ENCODE assay signal across 14 cellular contexts in the genomic region with DNA sequence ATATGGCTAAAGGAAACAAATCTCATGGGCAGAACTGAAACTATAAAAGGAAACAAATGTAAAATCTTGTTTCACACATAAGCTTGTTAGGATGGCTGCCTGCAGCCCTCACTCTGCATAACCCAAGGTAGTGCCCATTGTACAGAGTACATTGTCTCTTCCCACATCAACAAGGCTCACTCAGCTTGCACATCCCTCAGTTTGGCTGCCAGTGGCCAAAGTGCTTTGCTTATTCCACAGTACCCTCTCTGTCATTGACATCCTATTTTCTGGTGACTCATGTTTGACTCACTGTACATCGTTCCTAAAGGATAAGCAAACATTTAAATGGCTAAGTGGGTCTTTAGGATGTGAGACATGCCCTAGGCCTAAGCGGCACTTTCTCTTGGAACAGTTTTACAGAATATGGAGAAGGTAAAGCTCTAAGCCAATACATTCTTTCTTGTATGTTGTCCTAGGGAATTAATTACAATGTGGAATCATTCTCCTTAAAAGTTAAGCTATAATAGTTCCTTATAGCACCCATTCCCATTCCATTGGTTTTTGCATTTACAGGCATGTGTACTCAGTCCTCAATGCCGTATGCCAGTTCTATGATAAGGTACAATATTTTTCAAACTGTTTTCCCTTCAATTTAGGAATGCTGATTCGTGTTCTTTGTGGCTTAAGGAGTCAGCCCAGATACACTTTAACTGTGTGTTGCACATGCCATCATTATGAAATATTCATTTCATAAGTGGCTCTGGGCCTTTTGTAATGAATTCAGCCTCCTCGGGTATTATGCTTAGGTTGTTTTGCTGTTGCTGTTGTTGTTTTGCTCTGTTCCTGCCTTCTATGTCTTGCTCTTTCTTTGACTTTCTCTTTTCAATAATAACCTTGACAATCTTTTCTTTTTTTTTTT. TPM values are rescaled to one million over a fixed set of nuclear protein-coding genes. Genes with fewer than 3 reads are reported as not detected.
DNase-seq lines count a peak whose midpoint lies in the region; ATAC-seq, FAIRE-seq and TF ChIP-seq lines count a peak whose summit lies in the region.
"Had no signal": no experiment of that assay in that cellular context is flagged by ENCODE, and none has a peak within 500 bp of the region (broad histone marks: within the 10 kb centered on the region; RNA-seq: fewer than 3 reads in every experiment).

No MANE protein-coding gene starts in this region.

- no peak overlapping the region for H4K8ac ChIP-seq in mesenchymal stem cell (ENCODE audit: low read length)

- TF ChIP-seq CTCF in K562 (IDR thresholded peaks at IDR 0.05 in 2 of 3, conservative IDR thresholded peaks at IDR 0.05 in 1 of 3; ENCODE audit: insufficient read depth in 2 of 3, low read depth in 1 of 3, low read length in 3 of 3), result no peak
- no peak for TF ChIP-seq CTCF in nephron progenitor cell (IDR thresholded peaks at IDR 0.05)

- peaks cover 28% of the 10 kb centered on the region for H3K36me3 Mint-ChIP-seq in nephron progenitor cell (ENCODE audit: low read depth)

- H3K27me3 ChIP-seq in K562 (ENCODE audit: control insufficient read depth in 2 of 2, insufficient read depth in 2 of 2, low read length in 2 of 2) (no peaks in the 10 kb centered on the region), mesenchymal stem cell (ENCODE audit: control insufficient read depth in 1 of 2, insufficient read depth in 1 of 2, low read length in 2 of 2) (no peaks in the 10 kb centered on the region)
- H3K27me3 ChIP-seq: right atrium auricular region had no signal

- TF ChIP-seq POLR2A in K562 (conservative IDR thresholded peaks at IDR 0.05), result no peak
- TF ChIP-seq POLR2A in erythroblast (IDR thresholded peaks at IDR 0.05; ENCODE audit: low read length), result no peak

- no peak overlapping the region for H3K23ac ChIP-seq in mesenchymal stem cell (ENCODE audit: low read length in 2 of 2)

- TF ChIP-seq EP300 in K562 (IDR thresholded peaks at IDR 0.05; ENCODE audit: low read length), result no peak

- H3K27ac Mint-ChIP-seq in nephron progenitor cell, result no peak overlapping the region
- H3K27ac Mint-ChIP-seq: activated CD4-positive, alpha-beta T cell treated with anti-CD3 and anti-CD28 coated beads for 36 hours had no signal

- no peak overlapping the region for H3K4ac ChIP-seq in mesenchymal stem cell (ENCODE audit: low read depth in 1 of 2, low read length in 2 of 2)

- no peaks in the 10 kb centered on the region for H3K4me1 ChIP-seq in K562 (replicated peaks in 1 of 2; ENCODE audit: control insufficient read depth in 2 of 2, insufficient read depth in 2 of 2, low read length in 2 of 2)
- H3K4me1 ChIP-seq in mesenchymal stem cell (ENCODE audit: control insufficient read depth, insufficient read depth, low read depth, low read length), result no peaks in the 10 kb centered on the region
- H3K4me1 ChIP-seq: right atrium auricular region had no signal

- DNase-seq in DMS53 treated with DMSO at 0.1 percent for 48 hours (lab: John Stamatoyannopoulos, UW; ENCODE audit: unreplicated experiment) (peak; percentile 89), HT-29 (ENCODE audit: low spot score) (peak; percentile 12), K562 (ENCODE audit: extremely low read depth in 1 of 4, low spot score in 3 of 4) (peak in 1 of 4 experiments; percentile 9), mesenchymal stem cell (peak; percentile 88), erythroblast (lab: John Stamatoyannopoulos, UW) (no peak), nephron progenitor cell (no peak)
- DNase-seq: activated CD4-positive, alpha-beta T cell treated with anti-CD3 and anti-CD28 coated beads for 36 hours; activated gamma-delta T cell treated with Interleukin-2 at 50 U/mL for 16 hours; effector memory CD4-positive, alpha-beta T cell; Kasumi-1; stimulated activated CD8-positive, alpha-beta memory T cell treated with anti-CD3 and anti-CD28 coated beads, Interleukin-4, amount 100 ng/mL, for 48 hours had no signal

- no peak overlapping the region for H3K4me3 Mint-ChIP-seq in nephron progenitor cell
- H3K4me3 Mint-ChIP-seq: activated CD4-positive, alpha-beta T cell treated with anti-CD3 and anti-CD28 coated beads for 36 hours had no signal

- no peak overlapping the region for H4K91ac ChIP-seq in mesenchymal stem cell (ENCODE audit: low read length)

- ATAC-seq in K562 (no peak), GM21737 (IDR thresholded peaks at IDR 0.05; ENCODE audit: unreplicated experiment) (no peak), HG03045 (IDR thresholded peaks at IDR 0.05; ENCODE audit: unreplicated experiment) (no peak)
- ATAC-seq: activated CD4-positive, alpha-beta T cell treated with anti-CD3 and anti-CD28 coated beads for 36 hours had no signal

- no peak overlapping the region for H3K4me2 ChIP-seq in K562 (ENCODE audit: insufficient read depth, low read length)
- H3K4me2 ChIP-seq in mesenchymal stem cell (ENCODE audit: low read length, poor library complexity, severe bottlenecking), result no peak overlapping the region

- H2BK15ac ChIP-seq in mesenchymal stem cell (ENCODE audit: low read depth, poor library complexity, severe bottlenecking), result no peak overlapping the region

- H2BK12ac ChIP-seq in mesenchymal stem cell (ENCODE audit: low read length in 2 of 2), result no peak overlapping the region

- H2AFZ ChIP-seq in K562 (ENCODE audit: low read depth, low read length), result no peak overlapping the region
- H2AFZ ChIP-seq in mesenchymal stem cell (ENCODE audit: low read depth, low read length), result no peak overlapping the region

- H3K79me1 ChIP-seq in mesenchymal stem cell (replicated peaks; ENCODE audit: low read length, poor library complexity, severe bottlenecking), result no peaks in the 10 kb centered on the region

- no peaks in the 10 kb centered on the region for H3K9me1 ChIP-seq in K562 (ENCODE audit: control insufficient read depth, insufficient read depth, low read length)

- H3K27me3 Mint-ChIP-seq in nephron progenitor cell (ENCODE audit: low read depth, poor library complexity), result peaks cover 9% of the 10 kb centered on the region
- H3K27me3 Mint-ChIP-seq: activated CD4-positive, alpha-beta T cell treated with anti-CD3 and anti-CD28 coated beads for 36 hours had no signal

- H3K9ac ChIP-seq in K562 (ENCODE audit: insufficient read depth in 1 of 2, low read depth in 2 of 2, low read length in 2 of 2) (no peak overlapping the region), mesenchymal stem cell (ENCODE audit: low read length) (no peak overlapping the region)

- H3K36me3 ChIP-seq in K562 (ENCODE audit: control insufficient read depth, insufficient read depth, low read length) (no peaks in the 10 kb centered on the region), mesenchymal stem cell (ENCODE audit: control insufficient read depth in 1 of 2, insufficient read depth in 2 of 2, low read depth in 1 of 2, low read length in 2 of 2) (no peaks in the 10 kb centered on the region)
- H3K36me3 ChIP-seq: right atrium auricular region had no signal

- CTCF ChIA-PET in K562 (lab: Yijun Ruan, JAX; ENCODE audit: low intra/inter-chr PET ratio), result no interaction called here

- POLR2A ChIA-PET in K562 (lab: Yijun Ruan, JAX), result no interaction called here

- BruUV-seq in K562 (replicated peaks; lab: Mats Ljungman, UMichigan), result no TSS peak

- H3K18ac ChIP-seq in mesenchymal stem cell (ENCODE audit: low read depth in 1 of 2, low read length in 2 of 2), result no peak overlapping the region

- intact Hi-C loops in K562 (cut with micrococcal nuclease), result no loop called here

- H3K79me2 ChIP-seq in K562 (ENCODE audit: control insufficient read depth, insufficient read depth, low read length), result no peaks in the 10 kb centered on the region

- H3K9me3 ChIP-seq in K562 (replicated peaks; ENCODE audit: control insufficient read depth, insufficient read depth, low read depth, low read length), result no peaks in the 10 kb centered on the region
- no peaks in the 10 kb centered on the region for H3K9me3 ChIP-seq in mesenchymal stem cell (ENCODE audit: control insufficient read depth, low read length)
- H3K9me3 ChIP-seq: right atrium auricular region had no signal

- H2AK5ac ChIP-seq in mesenchymal stem cell (ENCODE audit: low read length, severe bottlenecking), result no peak overlapping the region

- peaks cover 6% of the 10 kb centered on the region for H3K4me1 Mint-ChIP-seq in nephron progenitor cell

- H3K14ac ChIP-seq in mesenchymal stem cell (ENCODE audit: low read length in 2 of 2), result no peak overlapping the region

- TF ChIP-seq RAD21 in K562 (CRISPR knock-in tag; conservative IDR thresholded peaks at IDR 0.05 in 1 of 2, IDR thresholded peaks at IDR 0.05 in 1 of 2), result no peak

- H3K9me3 Mint-ChIP-seq in nephron progenitor cell, result no peaks in the 10 kb centered on the region

- FAIRE-seq in K562 (lab: Jason Lieb, UNC), result no peak

- no peak overlapping the region for H3K4me3 ChIP-seq in K562
- H3K4me3 ChIP-seq in mesenchymal stem cell (ENCODE audit: insufficient read depth in 1 of 2, low read depth in 1 of 2, low read length in 2 of 2), result no peak overlapping the region
- H3K4me3 ChIP-seq: right atrium auricular region had no signal

- H2BK120ac ChIP-seq in mesenchymal stem cell (ENCODE audit: low read depth, low read length), result no peak overlapping the region

- no peak overlapping the region for H3K27ac ChIP-seq in K562 (ENCODE audit: extremely low read depth, low read depth, low read length)
- H3K27ac ChIP-seq in mesenchymal stem cell (ENCODE audit: low read length, poor library complexity, severe bottlenecking), result no peak overlapping the region
- H3K27ac ChIP-seq: right atrium auricular region had no signal

- H2BK5ac ChIP-seq in mesenchymal stem cell (ENCODE audit: low read depth, low read length, poor library complexity, severe bottlenecking), result no peak overlapping the region

- H4K20me1 ChIP-seq in K562 (replicated peaks; ENCODE audit: control insufficient read depth, insufficient read depth, low read length), result no peaks in the 10 kb centered on the region

- in situ Hi-C loops in K562 (cut with MboI), result no loop called here

- 31% methylated on average over 5 of the region's 5 CpGs for WGBS in K562 (ENCODE audit: insufficient coverage, low coverage, missing lambda C conversion rate)
- WGBS in mesenchymal stem cell, result 100% methylated on average over 1 of the region's 5 CpGs

RNA-seq across cellular contexts. Expression of gene ANKEF1, which starts 5.5 kb away (rescaled TPM):
- 4.6 and 6.8 TPM in 2 replicates for total RNA-seq in HT-29 (2014; rRNA removed; shearing (Covaris generic))
- total RNA-seq in K562 (2011; cell fraction: chromatin; rRNA removed; ENCODE audit: low replicate concordance), result 0.56 and 0.92 TPM in 2 replicates
- 0.33 and 0.39 TPM in 2 replicates for total RNA-seq in K562 (2011; cell fraction: nucleolus; rRNA removed)
- 0.51 and 1.4 TPM in 2 replicates for total RNA-seq in K562 (2011; cell fraction: nucleoplasm; rRNA removed)
- total RNA-seq in K562 (2014; rRNA removed), result 1.7 and 2.4 TPM in 2 replicates
- total RNA-seq in K562 (2014; rRNA removed; fragmentation: Illumina TruSeq; extraction: Trizol), result 1.8 and 2.3 TPM in 2 replicates
- total RNA-seq in K562 (2015; rRNA removed; fragmentation: Illumina TruSeq; extraction: Trizol), result 1.3 and 1.6 TPM in 2 replicates
- 2.0 TPM in 2 replicates for total RNA-seq in K562 (2021)
- 0.15 and 2.1 TPM in 2 replicates for polyA plus RNA-seq in K562 (2011; rRNA removed)
- polyA plus RNA-seq in K562 (2011; cell fraction: cytosol; rRNA removed), result 0.07 and 0.37 TPM in 2 replicates
- 0.06 and 0.65 TPM in 2 replicates for polyA plus RNA-seq in K562 (2011; cell fraction: nucleus; rRNA removed)
- 1.5 and 1.9 TPM in 2 replicates for polyA plus RNA-seq in K562 (2012)
- 1.7 and 1.8 TPM in 2 replicates for polyA plus RNA-seq in K562 (2014; fragmentation: Illumina TruSeq; extraction: Trizol)
- polyA plus RNA-seq in K562 (2014; fragmentation: Nextera tagmentation; extraction: Ambion mirVana), result under 1 TPM; 0.35 to 0.45 TPM
- 1.2 and 1.7 TPM in 2 replicates for polyA plus RNA-seq in K562 (2014; rRNA removed)
- polyA minus RNA-seq in K562 (2011; rRNA and poly(A)+ RNA removed), result 0.21 and 3.7 TPM in 2 replicates
- polyA minus RNA-seq in K562 (2011; cell fraction: cytosol; rRNA and poly(A)+ RNA removed), result 1.9 TPM in 1 of 2 replicates, not detected in the other
- polyA minus RNA-seq in K562 (2011; cell fraction: nucleus; rRNA and poly(A)+ RNA removed), result 0.11 and 0.67 TPM in 2 replicates
- 0.69 TPM for polyA plus RNA-seq in mesenchymal stem cell (2013, experiment 1 of 2)
- polyA plus RNA-seq in mesenchymal stem cell (2013, experiment 2 of 2), result 0.77 TPM

Comparison
In these comparisons a context has a peak if more than half of its experiments do, and no peak if none do; other contexts are left out.
1. DNase-seq: peak in DMS53 treated with DMSO at 0.1 percent for 48 hours (single experiment), HT-29 (single experiment) and mesenchymal stem cell (single experiment); none in erythroblast (0 of 2) and nephron progenitor cell (single experiment).